Comparison of ENCODE assay signal across 8 cellular contexts in genomic region chr4:76950846-76951321, GRCh38. TPM values are rescaled to one million over a fixed set of nuclear protein-coding genes. Genes with fewer than 3 reads are reported as not detected.
A peak's percentile ranks its signal among the peaks of the same experiment; 100 is the strongest.
DNase-seq lines count a peak whose midpoint lies in the region; TF ChIP-seq lines count a peak whose summit lies in the region.

No MANE protein-coding gene starts in this region.

- no peaks in the 10 kb centered on the region for H3K27me3 ChIP-seq in left ventricle myocardium inferior (ENCODE audit: low read depth)

- TF ChIP-seq CTCF in left ventricle myocardium inferior (IDR thresholded peaks at IDR 0.05; ENCODE audit: borderline replicate concordance): no peak

- peak overlapping the region; percentile 36 for H3K27ac Mint-ChIP-seq in activated naive CD4-positive, alpha-beta T cell treated with anti-CD3 and anti-CD28 coated beads, Interleukin-2, amount 50 U/mL, for 24 hours

- no peaks in the 10 kb centered on the region for H3K9me3 ChIP-seq in left ventricle myocardium inferior (replicated peaks)

- peaks cover 11% of the 10 kb centered on the region for H3K27me3 Mint-ChIP-seq in activated naive CD4-positive, alpha-beta T cell treated with anti-CD3 and anti-CD28 coated beads, Interleukin-2, amount 50 U/mL, for 24 hours

- intact Hi-C loops in left ventricle myocardium inferior (cut with micrococcal nuclease): no loop called here
- intact Hi-C loops in posterior vena cava (cut with DNase I): loop anchor here in 1 of 2 donors (10.0 kb wide), 1 partner anchor 54 kb away; no protein-coding TSS in a partner anchor

- DNase-seq in NCI-H524 (lab: John Stamatoyannopoulos, UW): peak; percentile 40 to 45
- no peak for DNase-seq in NCI-H524 treated with DMSO at 0.1 percent for 48 hours (lab: John Stamatoyannopoulos, UW)
- peak; percentile 27 for DNase-seq in MV-4-11 (lab: John Stamatoyannopoulos, UW)
- DNase-seq in left ventricle myocardium inferior: no peak
- peak; percentile 81 for DNase-seq in posterior vena cava (ENCODE audit: low spot score)
- DNase-seq in effector CD8-positive, alpha-beta T cell (lab: John Stamatoyannopoulos, UW): no peak
- no peak for DNase-seq in NCI-H226

- H3K4me3 Mint-ChIP-seq in activated naive CD4-positive, alpha-beta T cell treated with anti-CD3 and anti-CD28 coated beads, Interleukin-2, amount 50 U/mL, for 24 hours: peak overlapping the region; percentile 84

- peaks cover 68% of the 10 kb centered on the region for H3K4me1 ChIP-seq in left ventricle myocardium inferior

- H3K27ac ChIP-seq in left ventricle myocardium inferior (replicated peaks): peak overlapping the region; percentile 96

- peaks cover 4% of the 10 kb centered on the region for H3K36me3 Mint-ChIP-seq in activated naive CD4-positive, alpha-beta T cell treated with anti-CD3 and anti-CD28 coated beads, Interleukin-2, amount 50 U/mL, for 24 hours

- no peaks in the 10 kb centered on the region for H3K36me3 ChIP-seq in left ventricle myocardium inferior

- H3K4me1 Mint-ChIP-seq in activated naive CD4-positive, alpha-beta T cell treated with anti-CD3 and anti-CD28 coated beads, Interleukin-2, amount 50 U/mL, for 24 hours: peaks cover 26% of the 10 kb centered on the region

- H3K4me3 ChIP-seq in left ventricle myocardium inferior: peak overlapping the region; percentile 95

- no peaks in the 10 kb centered on the region for H3K9me3 Mint-ChIP-seq in activated naive CD4-positive, alpha-beta T cell treated with anti-CD3 and anti-CD28 coated beads, Interleukin-2, amount 50 U/mL, for 24 hours

RNA-seq across cellular contexts. Expression of gene SEPTIN11, which starts 1.3 kb away (rescaled TPM):
- total RNA-seq in left ventricle myocardium inferior (30.1 TPM), posterior vena cava (100 to 1,000 TPM; 140 to 154 TPM)

RNA-seq across cellular contexts. Expression of gene SOWAHB, which starts 52.9 kb away (rescaled TPM):
- total RNA-seq in left ventricle myocardium inferior: not detected
- total RNA-seq in posterior vena cava: under 1 TPM in 1 of 2 donors, not detected in 1; 0.19 TPM

Comparison
In these comparisons a context has a peak if more than half of its experiments do, and no peak if none do; other contexts are left out.
1. DNase-seq: peak in NCI-H524 (2 of 2), MV-4-11 (single experiment) and posterior vena cava (single experiment); none in NCI-H524 treated with DMSO at 0.1 percent for 48 hours (single experiment), left ventricle myocardium inferior (single experiment), effector CD8-positive, alpha-beta T cell (single experiment) and NCI-H226 (single experiment).